ENCODE assay signal across 8 cellular contexts in the genomic region with DNA sequence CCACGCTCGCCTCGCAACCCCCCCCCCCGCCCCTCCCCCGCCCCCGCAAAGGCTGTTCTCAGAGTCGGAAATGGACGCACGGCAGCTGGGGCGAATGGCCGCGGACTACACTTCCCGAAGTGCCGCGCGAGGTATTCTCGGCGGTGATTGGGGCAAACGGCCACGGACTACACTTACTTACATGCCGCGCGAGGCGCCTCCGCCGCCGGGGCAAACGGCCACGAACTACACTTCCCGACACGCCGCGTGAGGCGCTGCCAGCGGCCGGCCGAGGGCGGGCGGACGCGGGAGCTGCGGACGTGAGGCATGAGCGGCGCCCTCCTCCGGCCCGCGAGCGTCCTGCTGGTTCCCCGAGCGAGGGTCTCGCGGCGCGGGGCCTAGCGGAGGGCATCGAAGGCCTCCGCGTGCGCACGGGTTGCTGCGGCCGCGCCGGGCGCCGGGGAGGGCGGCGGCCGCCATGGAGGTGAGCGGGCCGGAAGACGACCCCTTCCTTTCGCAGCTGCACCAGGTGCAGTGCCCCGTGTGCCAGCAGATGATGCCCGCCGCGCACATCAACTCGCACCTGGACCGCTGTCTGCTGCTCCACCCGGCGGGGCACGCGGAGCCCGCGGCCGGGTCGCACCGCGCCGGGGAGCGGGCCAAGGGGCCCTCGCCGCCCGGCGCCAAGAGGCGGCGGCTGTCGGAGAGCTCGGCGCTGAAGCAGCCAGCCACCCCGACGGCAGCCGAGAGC. TPM values are rescaled to one million over a fixed set of nuclear protein-coding genes. Genes with fewer than 3 reads are reported as not detected.
DNase-seq lines count a peak whose midpoint lies in the region; ATAC-seq and TF ChIP-seq lines count a peak whose summit lies in the region.

A gene (plus strand): TSS at position 228 of the 730 bp plus-strand sequence. CDS start 230 bp downstream, at position 458.

- peaks cover 56% of the 10 kb centered on the region for H3K4me1 Mint-ChIP-seq in activated naive CD8-positive, alpha-beta T cell treated with anti-CD3 and anti-CD28 coated beads, Interleukin-2, amount 50 U/mL, for 24 hours

- peak within 1 kb of the TSS; percentile 92 for H3K4me2 ChIP-seq in trophoblast cell (ENCODE audit: low read length)

- H3K36me3 Mint-ChIP-seq in activated naive CD8-positive, alpha-beta T cell treated with anti-CD3 and anti-CD28 coated beads, Interleukin-2, amount 50 U/mL, for 24 hours (ENCODE audit: low read depth): peaks cover 27% of the 10 kb centered on the region

- peak within 1 kb of the TSS; percentile 84 for H2AK5ac ChIP-seq in trophoblast cell (ENCODE audit: low read length)

- peaks cover 12% of the 10 kb centered on the region for H3K79me1 ChIP-seq in trophoblast cell (ENCODE audit: low read length)

- ATAC-seq in HG02763 (IDR thresholded peaks at IDR 0.05; ENCODE audit: unreplicated experiment): peak; percentile 90
- ATAC-seq in activated naive CD8-positive, alpha-beta T cell treated with anti-CD3 and anti-CD28 coated beads, Interleukin-2, amount 50 U/mL, for 24 hours: peak; percentile 94

- H3K18ac ChIP-seq in trophoblast cell (ENCODE audit: low read length): peak within 1 kb of the TSS; percentile 99

- H2BK5ac ChIP-seq in trophoblast cell (ENCODE audit: low read depth, low read length, poor library complexity): peak within 1 kb of the TSS; percentile 88

- intact Hi-C loops in transverse colon (cut with DNase I; ENCODE audit: low total_unique reads): no loop called here

- H3K36me3 ChIP-seq in cardiac muscle cell: no peaks in the 10 kb centered on the region
- H3K36me3 ChIP-seq in trophoblast cell (ENCODE audit: control insufficient read depth in 1 of 2, insufficient read depth in 2 of 2, low read length in 2 of 2): peaks cover 4% of the 10 kb centered on the region in 2 experiments
- no peaks in the 10 kb centered on the region for H3K36me3 ChIP-seq in transverse colon

- no CpG with 5 or more reads among the region's 104 CpGs for WGBS in trophoblast cell (ENCODE audit: extremely low coverage, insufficient coverage, insufficient read length)
- WGBS in transverse colon (ENCODE audit: low coverage in 1 of 2), 2 donors: 1% methylated on average over 24 of the region's 104 CpGs; no CpG with 5 or more reads in 1 of the 2 donors

- H4K8ac ChIP-seq in trophoblast cell (ENCODE audit: low read depth, low read length): peak within 1 kb of the TSS; percentile 97

- in situ Hi-C loops in transverse colon (cut with MboI; ENCODE audit: low pct_ligation_motif_present in 1 of 4, low pct_unique_long_range_greater_than_20kb in 1 of 4, low sequenced_read_pairs in 3 of 4): no loop called here

- peak within 1 kb of the TSS; percentile 97 for H3K4ac ChIP-seq in trophoblast cell (ENCODE audit: low read depth, low read length)

- peak within 1 kb of the TSS; percentile 45 for H2BK12ac ChIP-seq in trophoblast cell (ENCODE audit: low read length)

- H3K9me3 ChIP-seq in cardiac muscle cell (ENCODE audit: low read depth) (no peaks in the 10 kb centered on the region), trophoblast cell (ENCODE audit: insufficient read depth, low read depth, low read length) (no peaks in the 10 kb centered on the region), transverse colon (no peaks in the 10 kb centered on the region)

- peak within 1 kb of the TSS; percentile 91 for H3K27ac ChIP-seq in cardiac muscle cell
- H3K27ac ChIP-seq in trophoblast cell (ENCODE audit: low read depth, low read length): peak within 1 kb of the TSS; percentile 89
- H3K27ac ChIP-seq in transverse colon: peak within 1 kb of the TSS; percentile 94 to 100 (median 98)

- peak within 1 kb of the TSS; percentile 85 for H3K4me3 Mint-ChIP-seq in activated naive CD8-positive, alpha-beta T cell treated with anti-CD3 and anti-CD28 coated beads, Interleukin-2, amount 50 U/mL, for 24 hours

- no peak within 1 kb of the TSS for H3K23ac ChIP-seq in trophoblast cell (ENCODE audit: low read length)

- no peak for TF ChIP-seq EP300 in transverse colon (IDR thresholded peaks at IDR 0.05; ENCODE audit: low read depth)

- H3K79me2 ChIP-seq in trophoblast cell (ENCODE audit: control insufficient read depth, insufficient read depth, low read length, poor library complexity): peaks cover 16% of the 10 kb centered on the region

- H3K4me1 ChIP-seq in cardiac muscle cell (ENCODE audit: low read depth) (peaks cover 31% of the 10 kb centered on the region), trophoblast cell (ENCODE audit: control insufficient read depth in 1 of 2, insufficient read depth in 2 of 2, low read length in 2 of 2) (peaks cover 5 to 7% of the 10 kb centered on the region in 2 experiments), transverse colon (peaks cover 26 to 42% (median 31%) of the 10 kb centered on the region in 4 donors)

- H3K27me3 Mint-ChIP-seq in activated naive CD8-positive, alpha-beta T cell treated with anti-CD3 and anti-CD28 coated beads, Interleukin-2, amount 50 U/mL, for 24 hours: no peaks in the 10 kb centered on the region

- H4K91ac ChIP-seq in trophoblast cell (ENCODE audit: low read depth, low read length): peak within 1 kb of the TSS; percentile 86

- peak within 1 kb of the TSS; percentile 82 for H3K4me3 ChIP-seq in cardiac muscle cell
- peak within 1 kb of the TSS; percentile 95 for H3K4me3 ChIP-seq in trophoblast cell (ENCODE audit: low read depth, low read length)
- peak within 1 kb of the TSS; percentile 59 to 96 (median 74) for H3K4me3 ChIP-seq in transverse colon

- peak within 1 kb of the TSS; percentile 99 for H3K9ac ChIP-seq in trophoblast cell (ENCODE audit: low read length)

- TF ChIP-seq CTCF in GM12874 (IDR thresholded peaks at IDR 0.05; ENCODE audit: insufficient read depth, low read depth, low read length) (peak; percentile 66), cardiac muscle cell (IDR thresholded peaks at IDR 0.05; ENCODE audit: low read depth, low read length) (peak; percentile 53), transverse colon (IDR thresholded peaks at IDR 0.05) (peak; percentile 25 to 80 (median 59))

- H3K9me3 Mint-ChIP-seq in activated naive CD8-positive, alpha-beta T cell treated with anti-CD3 and anti-CD28 coated beads, Interleukin-2, amount 50 U/mL, for 24 hours: no peaks in the 10 kb centered on the region

- peak; percentile 98 to 99 (median 99) for DNase-seq in NCI-H1417 (lab: John Stamatoyannopoulos, UW)
- peak; percentile 97 to 98 for DNase-seq in SW 1271 (lab: John Stamatoyannopoulos, UW)
- DNase-seq in activated naive CD8-positive, alpha-beta T cell treated with anti-CD3 and anti-CD28 coated beads, Interleukin-2, amount 50 U/mL, for 24 hours: peak; percentile 94
- DNase-seq in cardiac muscle cell (ENCODE audit: low read depth in 1 of 2, low spot score in 1 of 2): peak; percentile 99
- peak; percentile 100 for DNase-seq in trophoblast cell
- DNase-seq in transverse colon: peak; percentile 98

- H2AFZ ChIP-seq in trophoblast cell (ENCODE audit: insufficient read depth, low read length, poor library complexity): peak within 1 kb of the TSS; percentile 97

- peak within 1 kb of the TSS; percentile 97 for H3K14ac ChIP-seq in trophoblast cell (ENCODE audit: low read length)

- H3K27me3 ChIP-seq in cardiac muscle cell (no peaks in the 10 kb centered on the region), trophoblast cell (ENCODE audit: insufficient read depth, low read length) (no peaks in the 10 kb centered on the region), transverse colon (no peaks in the 10 kb centered on the region)

- peak within 1 kb of the TSS; percentile 82 for H2BK120ac ChIP-seq in trophoblast cell (ENCODE audit: insufficient read depth, low read length, poor library complexity)

- peak within 1 kb of the TSS; percentile 98 for H4K12ac ChIP-seq in trophoblast cell (ENCODE audit: low read depth, low read length)

- TF ChIP-seq POLR2A in transverse colon (IDR thresholded peaks at IDR 0.05): peak; percentile 62

- peak within 1 kb of the TSS; percentile 98 for H3K27ac Mint-ChIP-seq in activated naive CD8-positive, alpha-beta T cell treated with anti-CD3 and anti-CD28 coated beads, Interleukin-2, amount 50 U/mL, for 24 hours

RNA-seq across cellular contexts. Expression of the gene that starts here (rescaled TPM):
- 63.0 and 89.9 TPM in 2 replicates for total RNA-seq in cardiac muscle cell
- 59.2 and 77.7 TPM in 2 replicates for polyA plus RNA-seq in cardiac muscle cell
- 27.7 and 28.1 TPM in 2 replicates for polyA plus RNA-seq in trophoblast cell (2013)
- total RNA-seq in transverse colon: 100 to 1,000 TPM in 1 of 4 donors, 10 to 100 TPM in 3; 58.3 to 105 (median 65.8) TPM

Comparison
In these comparisons a context has a peak if more than half of its experiments do, and no peak if none do; other contexts are left out.
1. Peak in every context shown above with its lines: DNase-seq, ATAC-seq, H3K4me3 ChIP-seq and H3K27ac ChIP-seq.